In the genomic region with DNA sequence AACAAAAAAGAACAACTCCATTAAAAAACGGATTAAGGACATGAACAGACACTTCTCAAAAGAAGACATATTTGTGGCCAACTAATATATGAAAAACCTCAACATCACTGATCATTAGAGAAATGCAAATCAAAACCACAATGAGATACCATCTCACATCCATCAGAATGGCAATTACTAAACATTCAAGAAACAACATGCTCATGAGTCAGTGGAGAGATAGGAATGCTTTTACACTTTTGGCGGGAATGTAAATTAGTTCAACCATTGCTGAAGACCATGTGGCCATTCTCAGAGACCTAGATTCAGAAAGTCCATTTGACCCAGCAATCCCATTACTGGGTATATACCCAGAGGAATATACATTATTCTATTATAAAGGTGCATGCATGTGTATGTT, we compare ENCODE assay signal across 23 cellular contexts.
"Had no signal": no experiment of that assay in that cellular context is flagged by ENCODE, and none has a peak within 500 bp of the region (broad histone marks: within the 10 kb centered on the region; RNA-seq: fewer than 3 reads in every experiment).

No MANE protein-coding gene starts in this region.

- H3K9me3 ChIP-seq: lower lobe of right lung, thoracic aorta had no signal

- DNase-seq: effector memory CD4-positive, alpha-beta T cell; foreskin melanocyte; head of caudate nucleus; kidney; left cardiac atrium; left ventricle myocardium inferior; lower lobe of right lung; mesenchymal stem cell; naive B cell; spleen; stimulated activated CD4-positive, alpha-beta T cell treated with anti-CD3 and anti-CD28 coated beads, Interleukin-15, amount 100 ng/mL, for 24 hours; stimulated activated CD4-positive, alpha-beta T cell treated with anti-CD3 and anti-CD28 coated beads, Interleukin-1b, Interleukin-23, amount 100 ng/mL, for 48 hours; stimulated activated CD4-positive, alpha-beta T cell treated with anti-CD3 and anti-CD28 coated beads, Interleukin-4, amount 100 ng/mL, for 4 hours; stimulated activated naive B cell treated with anti-CD40 and anti-IgM and Interleukin-4, amounts not matched to agents 10 μg/mL and 1 μg/mL and 100 μg/mL, for 72 hours; stomach; substantia nigra; transverse colon had no signal

- H3K27me3 ChIP-seq: hepatocyte, spleen, stomach, transverse colon had no signal

- H3K4me2 ChIP-seq: hepatocyte had no signal

- H3K36me3 Mint-ChIP-seq: naive B cell had no signal

- H3K27ac Mint-ChIP-seq: naive B cell; nephron; stimulated activated naive B cell treated with anti-CD40 and anti-IgM and Interleukin-4, amounts not matched to agents 10 μg/mL and 1 μg/mL and 100 μg/mL, for 72 hours had no signal

- H3K4me1 Mint-ChIP-seq: nephron had no signal

- ATAC-seq: left cardiac atrium; lower lobe of right lung; sciatic nerve; stimulated activated naive B cell treated with anti-CD40 and anti-IgM and Interleukin-4, amounts not matched to agents 10 μg/mL and 1 μg/mL and 100 μg/mL, for 72 hours had no signal

- H3K4me1 ChIP-seq: left ventricle myocardium inferior, lower lobe of right lung, parathyroid adenoma, spleen, stomach, transverse colon had no signal

- H3K4me3 ChIP-seq: hepatocyte, left ventricle myocardium inferior, lower lobe of right lung, spleen, stomach, thoracic aorta, transverse colon had no signal

- H3K9ac ChIP-seq: parathyroid adenoma had no signal

- H3K27me3 Mint-ChIP-seq: naive B cell; stimulated activated naive B cell treated with anti-CD40 and anti-IgM and Interleukin-4, amounts not matched to agents 10 μg/mL and 1 μg/mL and 100 μg/mL, for 72 hours had no signal

- H3K36me3 ChIP-seq: left ventricle myocardium inferior, lower lobe of right lung, spleen, stomach, thoracic aorta, transverse colon had no signal

- H3K27ac ChIP-seq: hepatocyte, left ventricle myocardium inferior, lower lobe of right lung, parathyroid adenoma, spleen, stomach, thoracic aorta, transverse colon had no signal

- H3K79me2 ChIP-seq: hepatocyte, parathyroid adenoma had no signal

- FAIRE-seq: endometrium, kidney had no signal

- H3K4me3 Mint-ChIP-seq: nephron; stimulated activated naive B cell treated with anti-CD40 and anti-IgM and Interleukin-4, amounts not matched to agents 10 μg/mL and 1 μg/mL and 100 μg/mL, for 72 hours had no signal
